ENCODE assay signal across 11 cellular contexts in the genomic region with DNA sequence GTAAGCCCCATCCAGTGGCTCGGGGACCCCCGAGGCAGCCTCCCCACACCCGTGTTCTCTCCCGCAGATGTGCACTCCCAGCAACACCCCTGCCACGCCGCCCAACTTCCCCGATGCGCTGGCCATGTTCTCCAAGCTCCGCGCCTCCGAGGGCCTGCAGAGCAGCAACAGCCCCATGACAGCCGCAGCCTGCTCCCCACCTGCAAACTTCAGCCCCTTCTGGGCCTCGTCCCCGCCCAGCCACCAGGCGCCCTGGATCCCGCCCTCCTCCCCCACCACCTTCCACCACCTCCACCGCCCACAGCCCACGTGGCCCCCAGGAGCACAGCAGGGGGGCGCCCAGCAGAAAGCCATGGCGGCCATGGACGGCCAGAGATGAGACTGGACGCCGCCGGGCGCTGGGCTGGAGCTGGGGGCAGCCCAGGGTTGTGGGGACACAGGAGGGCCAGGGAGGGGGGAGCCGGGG. TPM values are rescaled to one million over a fixed set of nuclear protein-coding genes. Genes with fewer than 3 reads are reported as not detected.
A peak's percentile ranks its signal among the peaks of the same experiment; 100 is the strongest.
DNase-seq lines count a peak whose midpoint lies in the region; ATAC-seq and TF ChIP-seq lines count a peak whose summit lies in the region.
"Had no signal": no experiment of that assay in that cellular context is flagged by ENCODE, and none has a peak within 500 bp of the region (broad histone marks: within the 10 kb centered on the region; RNA-seq: fewer than 3 reads in every experiment).

No MANE protein-coding gene starts in this region.

- no peak overlapping the region for H2AK5ac ChIP-seq in trophoblast cell (ENCODE audit: low read length)

- H3K79me1 ChIP-seq in trophoblast cell (ENCODE audit: low read length) = peaks cover 25% of the 10 kb centered on the region

- H3K27me3 ChIP-seq in Loucy (ENCODE audit: insufficient read depth, low read length, poor library complexity, severe bottlenecking) (no peaks in the 10 kb centered on the region), HAP-1 (ENCODE audit: low read depth) (no peaks in the 10 kb centered on the region), trophoblast cell (ENCODE audit: insufficient read depth, low read length) (no peaks in the 10 kb centered on the region)
- H3K27me3 ChIP-seq: sigmoid colon had no signal

- no CpG with 5 or more reads among the region's 26 CpGs for WGBS in trophoblast cell (ENCODE audit: extremely low coverage, insufficient coverage, insufficient read length)

- H3K18ac ChIP-seq in trophoblast cell (ENCODE audit: low read length) = no peak overlapping the region

- no peak overlapping the region for H3K14ac ChIP-seq in trophoblast cell (ENCODE audit: low read length)

- no peaks in the 10 kb centered on the region for H3F3A ChIP-seq in Loucy (ENCODE audit: low read depth)

- CTCF ChIA-PET in activated CD4-positive, alpha-beta T cell treated with anti-CD3 and anti-CD28 coated beads, Interleukin-2, amount 10 ng/mL, durations not matched to agents 7 days and 5 days (lab: Charles Lee) = interaction anchor here (1.1 to 4.6 kb wide), 4 partner anchors 9 to 149 kb away, joined by 5 to 32 read pairs (median 8); no protein-coding TSS in a partner anchor

- H4K12ac ChIP-seq in trophoblast cell (ENCODE audit: low read depth, low read length) = no peak overlapping the region

- POLR2A ChIA-PET in activated CD4-positive, alpha-beta T cell treated with anti-CD3 and anti-CD28 coated beads, Interleukin-2, amount 10 ng/mL, durations not matched to agents 7 days and 5 days (lab: Charles Lee) = interaction anchor here (0.5 to 5.8 kb wide), 4 partner anchors 24 to 151 kb away, joined by 3 to 45 read pairs (median 8); no protein-coding TSS in a partner anchor

- H3K27ac Mint-ChIP-seq in activated CD4-positive, alpha-beta T cell treated with anti-CD3 and anti-CD28 coated beads, Interleukin-2, amount 10 ng/mL, durations not matched to agents 7 days and 5 days = peak overlapping the region; percentile 99
- H3K27ac Mint-ChIP-seq in activated naive CD8-positive, alpha-beta T cell treated with anti-CD3 and anti-CD28 coated beads for 36 hours = peak overlapping the region; percentile 100
- peak overlapping the region; percentile 96 for H3K27ac Mint-ChIP-seq in stimulated activated effector memory CD8-positive, alpha-beta T cell treated with anti-CD3 and anti-CD28 coated beads, Interleukin-12 subunit alpha, Interleukin-12 subunit beta, amount 100 ng/mL, for 72 hours

- no peak overlapping the region for H2BK120ac ChIP-seq in trophoblast cell (ENCODE audit: insufficient read depth, low read length, poor library complexity)

- H3K27ac ChIP-seq in trophoblast cell (ENCODE audit: low read depth, low read length) = no peak overlapping the region
- H3K27ac ChIP-seq: PC-9 had no signal

- H3K4me3 ChIP-seq in Loucy (ENCODE audit: low read length, poor library complexity, severe bottlenecking) (peak overlapping the region; percentile 81), HAP-1 (no peak overlapping the region), trophoblast cell (ENCODE audit: low read depth, low read length) (no peak overlapping the region)
- H3K4me3 ChIP-seq: PC-9, sigmoid colon had no signal

- no peaks in the 10 kb centered on the region for H3K9me2 ChIP-seq in Loucy (replicated peaks; ENCODE audit: low read depth, low read length)

- peaks cover 64% of the 10 kb centered on the region for H3K4me1 Mint-ChIP-seq in activated CD4-positive, alpha-beta T cell treated with anti-CD3 and anti-CD28 coated beads, Interleukin-2, amount 10 ng/mL, durations not matched to agents 7 days and 5 days
- peaks cover 51% of the 10 kb centered on the region for H3K4me1 Mint-ChIP-seq in activated naive CD8-positive, alpha-beta T cell treated with anti-CD3 and anti-CD28 coated beads for 36 hours
- H3K4me1 Mint-ChIP-seq in stimulated activated effector memory CD8-positive, alpha-beta T cell treated with anti-CD3 and anti-CD28 coated beads, Interleukin-12 subunit alpha, Interleukin-12 subunit beta, amount 100 ng/mL, for 72 hours = peaks cover 60% of the 10 kb centered on the region

- ATAC-seq in stimulated activated effector memory CD8-positive, alpha-beta T cell treated with anti-CD3 and anti-CD28 coated beads, Interleukin-12 subunit alpha, Interleukin-12 subunit beta, amount 100 ng/mL, for 72 hours = no peak

- peaks cover 60% of the 10 kb centered on the region for H3K79me2 ChIP-seq in Loucy (ENCODE audit: insufficient read depth, low read length)
- H3K79me2 ChIP-seq in trophoblast cell (ENCODE audit: control insufficient read depth, insufficient read depth, low read length, poor library complexity) = peaks cover 6% of the 10 kb centered on the region

- no peak overlapping the region for H3K9ac ChIP-seq in Loucy (ENCODE audit: low read depth, low read length, poor library complexity, severe bottlenecking)
- no peak overlapping the region for H3K9ac ChIP-seq in trophoblast cell (ENCODE audit: low read length)

- H4K91ac ChIP-seq in trophoblast cell (ENCODE audit: low read depth, low read length) = no peak overlapping the region

- no peaks in the 10 kb centered on the region for H3K27me3 Mint-ChIP-seq in activated CD4-positive, alpha-beta T cell treated with anti-CD3 and anti-CD28 coated beads, Interleukin-2, amount 10 ng/mL, durations not matched to agents 7 days and 5 days
- H3K27me3 Mint-ChIP-seq in activated naive CD8-positive, alpha-beta T cell treated with anti-CD3 and anti-CD28 coated beads for 36 hours = peaks cover 5% of the 10 kb centered on the region

- no peak for TF ChIP-seq CTCF in Loucy (conservative IDR thresholded peaks at IDR 0.05; ENCODE audit: low read length)

- H3K4ac ChIP-seq in trophoblast cell (ENCODE audit: low read depth, low read length) = no peak overlapping the region

- H3K4me2 ChIP-seq in Loucy (ENCODE audit: low read depth, low read length, poor library complexity, severe bottlenecking) = peak overlapping the region; percentile 84
- no peak overlapping the region for H3K4me2 ChIP-seq in trophoblast cell (ENCODE audit: low read length)
- H3K4me2 ChIP-seq: PC-9 had no signal

- in situ Hi-C loops in HAP-1 (cut with MboI; ENCODE audit: low sequenced_read_pairs) = no loop called here

- H4K8ac ChIP-seq in trophoblast cell (ENCODE audit: low read depth, low read length) = no peak overlapping the region

- no peaks in the 10 kb centered on the region for H3K9me3 ChIP-seq in Loucy (ENCODE audit: insufficient read depth, low read depth, low read length)
- H3K9me3 ChIP-seq in HAP-1 = no peaks in the 10 kb centered on the region
- H3K9me3 ChIP-seq in trophoblast cell (ENCODE audit: insufficient read depth, low read depth, low read length) = no peaks in the 10 kb centered on the region
- H3K9me3 ChIP-seq: sigmoid colon had no signal

- H2AFZ ChIP-seq in Loucy (ENCODE audit: low read length) (no peak overlapping the region), trophoblast cell (ENCODE audit: insufficient read depth, low read length, poor library complexity) (no peak overlapping the region)
- H2AFZ ChIP-seq: PC-9 had no signal

- H2BK5ac ChIP-seq in trophoblast cell (ENCODE audit: low read depth, low read length, poor library complexity) = no peak overlapping the region

- H3K9me3 Mint-ChIP-seq in activated CD4-positive, alpha-beta T cell treated with anti-CD3 and anti-CD28 coated beads, Interleukin-2, amount 10 ng/mL, durations not matched to agents 7 days and 5 days = no peaks in the 10 kb centered on the region
- no peaks in the 10 kb centered on the region for H3K9me3 Mint-ChIP-seq in activated naive CD8-positive, alpha-beta T cell treated with anti-CD3 and anti-CD28 coated beads for 36 hours
- no peaks in the 10 kb centered on the region for H3K9me3 Mint-ChIP-seq in stimulated activated effector memory CD8-positive, alpha-beta T cell treated with anti-CD3 and anti-CD28 coated beads, Interleukin-12 subunit alpha, Interleukin-12 subunit beta, amount 100 ng/mL, for 72 hours

- H3K36me3 Mint-ChIP-seq in activated CD4-positive, alpha-beta T cell treated with anti-CD3 and anti-CD28 coated beads, Interleukin-2, amount 10 ng/mL, durations not matched to agents 7 days and 5 days (ENCODE audit: low read depth) = peaks cover 55% of the 10 kb centered on the region
- H3K36me3 Mint-ChIP-seq in activated naive CD8-positive, alpha-beta T cell treated with anti-CD3 and anti-CD28 coated beads for 36 hours = peaks cover 52% of the 10 kb centered on the region
- peaks cover 100% of the 10 kb centered on the region for H3K36me3 Mint-ChIP-seq in stimulated activated effector memory CD8-positive, alpha-beta T cell treated with anti-CD3 and anti-CD28 coated beads, Interleukin-12 subunit alpha, Interleukin-12 subunit beta, amount 100 ng/mL, for 72 hours

- H3K4me1 ChIP-seq in Loucy (ENCODE audit: insufficient read depth, low read length, poor library complexity, severe bottlenecking) = peaks cover 35% of the 10 kb centered on the region
- peaks cover 8% of the 10 kb centered on the region for H3K4me1 ChIP-seq in HAP-1
- peaks cover 26 to 46% of the 10 kb centered on the region in 2 experiments for H3K4me1 ChIP-seq in trophoblast cell (ENCODE audit: control insufficient read depth in 1 of 2, insufficient read depth in 2 of 2, low read length in 2 of 2)

- peak; percentile 18 for DNase-seq in activated CD4-positive, alpha-beta T cell treated with anti-CD3 and anti-CD28 coated beads, Interleukin-2, amount 10 ng/mL, durations not matched to agents 7 days and 5 days
- no peak for DNase-seq in activated CD4-positive, alpha-beta T cell treated with anti-CD3 and anti-CD28 coated beads for 4 hours
- DNase-seq in activated naive CD8-positive, alpha-beta T cell treated with anti-CD3 and anti-CD28 coated beads for 36 hours = peak; percentile 77
- no peak for DNase-seq in stimulated activated effector memory CD8-positive, alpha-beta T cell treated with anti-CD3 and anti-CD28 coated beads, Interleukin-12 subunit alpha, Interleukin-12 subunit beta, amount 100 ng/mL, for 72 hours (ENCODE audit: low spot score in 2 of 2)
- DNase-seq in HAP-1 (ENCODE audit: low spot score in 2 of 2) (no peak), dermis blood vessel endothelial cell (no peak), trophoblast cell (no peak)
- DNase-seq: HCEC 1CT, PC-9, sigmoid colon had no signal

- H3K36me3 ChIP-seq in Loucy (ENCODE audit: insufficient read depth, low read length) (no peaks in the 10 kb centered on the region; the same call in 1 of the 2 replicates), HAP-1 (replicated peaks) (peaks cover 3% of the 10 kb centered on the region), trophoblast cell (ENCODE audit: control insufficient read depth in 1 of 2, insufficient read depth in 2 of 2, low read length in 2 of 2) (peaks cover 13 to 20% of the 10 kb centered on the region in 2 experiments)

- no peak overlapping the region for H3K23ac ChIP-seq in trophoblast cell (ENCODE audit: low read length)

- peak overlapping the region; percentile 93 for H3K4me3 Mint-ChIP-seq in activated CD4-positive, alpha-beta T cell treated with anti-CD3 and anti-CD28 coated beads, Interleukin-2, amount 10 ng/mL, durations not matched to agents 7 days and 5 days
- peak overlapping the region; percentile 95 for H3K4me3 Mint-ChIP-seq in activated naive CD8-positive, alpha-beta T cell treated with anti-CD3 and anti-CD28 coated beads for 36 hours
- H3K4me3 Mint-ChIP-seq in stimulated activated effector memory CD8-positive, alpha-beta T cell treated with anti-CD3 and anti-CD28 coated beads, Interleukin-12 subunit alpha, Interleukin-12 subunit beta, amount 100 ng/mL, for 72 hours = peak overlapping the region; percentile 88

- peaks cover 37% of the 10 kb centered on the region for H4K20me1 ChIP-seq in Loucy (ENCODE audit: insufficient read depth, low read length, poor library complexity, severe bottlenecking)

- no peak overlapping the region for H2BK12ac ChIP-seq in trophoblast cell (ENCODE audit: low read length)

RNA-seq across cellular contexts. Expression of a gene that starts 5.0 kb away (rescaled TPM):
- total RNA-seq in activated CD4-positive, alpha-beta T cell treated with anti-CD3 and anti-CD28 coated beads, Interleukin-2, amount 10 ng/mL, durations not matched to agents 7 days and 5 days = 100 to 1,000 TPM; 319 to 399 TPM
- total RNA-seq in activated naive CD8-positive, alpha-beta T cell treated with anti-CD3 and anti-CD28 coated beads for 36 hours = 100 to 1,000 TPM; 262 to 268 TPM
- total RNA-seq in dermis blood vessel endothelial cell = 3.2 and 10.4 TPM in 2 replicates
- polyA plus RNA-seq in trophoblast cell (2013) = 277 and 287 TPM in 2 replicates

RNA-seq across cellular contexts. Expression of a gene that starts 29.9 kb away (rescaled TPM):
- total RNA-seq in activated CD4-positive, alpha-beta T cell treated with anti-CD3 and anti-CD28 coated beads, Interleukin-2, amount 10 ng/mL, durations not matched to agents 7 days and 5 days = 100 to 1,000 TPM; 121 to 129 TPM
- 10 to 100 TPM; 30.4 to 34.7 TPM for total RNA-seq in activated naive CD8-positive, alpha-beta T cell treated with anti-CD3 and anti-CD28 coated beads for 36 hours
- total RNA-seq in dermis blood vessel endothelial cell = 0.34 and 0.74 TPM in 2 replicates
- 0.22 and 0.33 TPM in 2 replicates for polyA plus RNA-seq in trophoblast cell (2013)

RNA-seq across cellular contexts. Expression of a gene that starts 37.9 kb away (rescaled TPM):
- 1 to 10 TPM; 3.6 to 3.7 TPM for total RNA-seq in activated CD4-positive, alpha-beta T cell treated with anti-CD3 and anti-CD28 coated beads, Interleukin-2, amount 10 ng/mL, durations not matched to agents 7 days and 5 days
- 1 to 10 TPM in 1 of 2 experiments, under 1 TPM in 1; 0.87 to 1.6 TPM for total RNA-seq in activated naive CD8-positive, alpha-beta T cell treated with anti-CD3 and anti-CD28 coated beads for 36 hours
- 8.5 and 13.8 TPM in 2 replicates for total RNA-seq in dermis blood vessel endothelial cell
- 0.69 and 1.00 TPM in 2 replicates for polyA plus RNA-seq in trophoblast cell (2013)

Comparison
In these comparisons a context has a peak if more than half of its experiments do, and no peak if none do; other contexts are left out.
1. DNase-seq: peak in activated CD4-positive, alpha-beta T cell treated with anti-CD3 and anti-CD28 coated beads, Interleukin-2, amount 10 ng/mL, durations not matched to agents 7 days and 5 days (single experiment) and activated naive CD8-positive, alpha-beta T cell treated with anti-CD3 and anti-CD28 coated beads for 36 hours (single experiment); none in activated CD4-positive, alpha-beta T cell treated with anti-CD3 and anti-CD28 coated beads for 4 hours (0 of 2), stimulated activated effector memory CD8-positive, alpha-beta T cell treated with anti-CD3 and anti-CD28 coated beads, Interleukin-12 subunit alpha, Interleukin-12 subunit beta, amount 100 ng/mL, for 72 hours (0 of 2), HAP-1 (0 of 2), dermis blood vessel endothelial cell (single experiment) and trophoblast cell (0 of 2).
2. RNA of a gene that starts 5.0 kb away (total RNA-seq): 319 to 399 TPM in activated CD4-positive, alpha-beta T cell treated with anti-CD3 and anti-CD28 coated beads, Interleukin-2, amount 10 ng/mL, durations not matched to agents 7 days and 5 days and 262 to 268 TPM in activated naive CD8-positive, alpha-beta T cell treated with anti-CD3 and anti-CD28 coated beads for 36 hours; 3.2 to 10.4 TPM in dermis blood vessel endothelial cell; every median in the first group is over 10 times any median in the second.
3. RNA of a gene that starts 29.9 kb away (total RNA-seq): 121 to 129 TPM in activated CD4-positive, alpha-beta T cell treated with anti-CD3 and anti-CD28 coated beads, Interleukin-2, amount 10 ng/mL, durations not matched to agents 7 days and 5 days and 30.4 to 34.7 TPM in activated naive CD8-positive, alpha-beta T cell treated with anti-CD3 and anti-CD28 coated beads for 36 hours; 0.34 to 0.74 TPM in dermis blood vessel endothelial cell; every median in the first group is over 10 times any median in the second.
4. Peak in every context shown above with its lines, with median percentiles within 50 percentile points of each other: H3K27ac Mint-ChIP-seq and H3K4me3 Mint-ChIP-seq.